In genomic region chr2:96931966-96932365, GRCh38 we compare ENCODE assay signal across 1 cellular context.
TF ChIP-seq lines count a peak whose summit lies in the region.

No MANE protein-coding gene starts in this region.

TF ChIP-seq in H1, 55 proteins besides CTCF, POLR2A, EP300 and RAD21 (continued from another document):
- TF ChIP-seq NANOG (IDR thresholded peaks at IDR 0.05; ENCODE audit: insufficient read depth, low read depth, low read length, poor library complexity, severe bottlenecking) = no peak
